In the genomic region with DNA sequence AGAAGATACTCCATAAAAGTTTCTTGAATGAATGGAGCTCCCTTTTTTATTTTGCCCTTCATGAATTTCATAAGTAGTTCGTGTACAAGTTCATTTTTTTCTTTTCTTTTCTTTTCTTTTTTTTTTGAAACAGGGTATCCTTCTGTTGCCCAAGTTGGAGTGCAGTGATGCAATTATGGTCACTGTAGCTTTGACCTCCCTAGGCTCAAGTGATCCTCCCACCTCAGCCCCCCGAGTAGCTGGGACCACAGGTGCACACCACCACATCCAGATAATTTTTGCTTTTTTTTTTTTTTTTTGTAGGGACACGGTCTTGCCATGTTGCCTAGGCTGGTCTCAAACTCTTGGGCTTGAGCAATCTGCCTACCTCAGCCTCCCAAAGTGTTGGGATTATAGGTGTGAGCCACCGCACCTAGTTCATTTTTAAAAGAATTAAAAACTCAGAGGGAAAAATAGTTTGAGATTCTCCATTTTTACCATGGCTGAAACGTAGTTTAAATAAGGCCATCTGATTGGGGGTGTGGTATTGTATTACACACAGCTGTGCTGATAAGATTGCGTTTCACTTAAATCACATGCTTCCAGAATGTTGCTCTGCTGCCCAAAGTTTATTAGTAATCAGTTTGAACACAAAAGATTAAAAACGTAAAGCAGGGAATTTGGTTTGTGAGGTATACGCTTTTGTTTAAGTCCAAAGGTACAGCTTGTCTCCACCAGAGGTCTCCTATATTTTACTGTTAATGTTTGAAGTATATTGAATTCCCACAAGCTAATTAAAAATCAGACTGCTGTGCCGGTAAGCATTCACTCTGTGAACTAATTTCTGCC, we compare ENCODE assay signal across 12 cellular contexts.
DNase-seq lines count a peak whose midpoint lies in the region; ATAC-seq and TF ChIP-seq lines count a peak whose summit lies in the region.
"Had no signal": no experiment of that assay in that cellular context is flagged by ENCODE, and none has a peak within 500 bp of the region (broad histone marks: within the 10 kb centered on the region; RNA-seq: fewer than 3 reads in every experiment).

No MANE protein-coding gene starts in this region.

- peak; percentile 27 for DNase-seq in DMS 273 treated with DMSO at 0.1 percent for 48 hours (lab: John Stamatoyannopoulos, UW)
- no peak for DNase-seq in OCI-LY7 (ENCODE audit: low spot score)
- DNase-seq in colonic mucosa: no peak
- no peak for DNase-seq in natural killer cell treated with Interleukin-12 subunit alpha and Interleukin-12 subunit beta and Interleukin-15 and Interleukin-18, amount 100 ng/mL, for 72 hours (ENCODE audit: low spot score)
- no peak for DNase-seq in retina
- DNase-seq in NCI-H1048 (lab: John Stamatoyannopoulos, UW): no peak
- no peak for DNase-seq in DMS53 (lab: John Stamatoyannopoulos, UW)
- DNase-seq: DMS79, NCI-H1417 treated with DMSO at 0.1 percent for 48 hours, RPMI8226 had no signal

- H3K9me3 Mint-ChIP-seq in natural killer cell treated with Interleukin-12 subunit alpha and Interleukin-12 subunit beta and Interleukin-15 and Interleukin-18, amount 100 ng/mL, for 72 hours: no peaks in the 10 kb centered on the region
- H3K9me3 Mint-ChIP-seq: central memory CD8-positive, alpha-beta T cell had no signal

- peak overlapping the region; percentile 90 to 100 for H3K27ac Mint-ChIP-seq in natural killer cell treated with Interleukin-12 subunit alpha and Interleukin-12 subunit beta and Interleukin-15 and Interleukin-18, amount 100 ng/mL, for 72 hours

- H3K36me3 ChIP-seq in OCI-LY7 (ENCODE audit: insufficient read depth, low read length): peaks cover 15% of the 10 kb centered on the region
- no peaks in the 10 kb centered on the region for H3K36me3 ChIP-seq in colonic mucosa

- peak overlapping the region; percentile 75 for H3K4me3 Mint-ChIP-seq in natural killer cell treated with Interleukin-12 subunit alpha and Interleukin-12 subunit beta and Interleukin-15 and Interleukin-18, amount 100 ng/mL, for 72 hours
- H3K4me3 Mint-ChIP-seq: central memory CD8-positive, alpha-beta T cell had no signal

- H2AFZ ChIP-seq in OCI-LY7 (ENCODE audit: low read length): no peak overlapping the region

- H3K9me2 ChIP-seq in OCI-LY7 (ENCODE audit: insufficient read depth, low read length): no peaks in the 10 kb centered on the region

- H3K27me3 ChIP-seq in colonic mucosa: no peaks in the 10 kb centered on the region

- H3K79me2 ChIP-seq in OCI-LY7 (ENCODE audit: insufficient read depth, low read depth, low read length): no peaks in the 10 kb centered on the region

- no peak overlapping the region for H3K4me2 ChIP-seq in OCI-LY7 (ENCODE audit: low read length)

- peaks cover 35% of the 10 kb centered on the region for H3K4me1 ChIP-seq in OCI-LY7 (ENCODE audit: insufficient read depth, low read length, poor library complexity, severe bottlenecking)
- H3K4me1 ChIP-seq in colonic mucosa: peaks cover 18% of the 10 kb centered on the region

- CTCF ChIA-PET in OCI-LY7 (lab: Charles Lee; ENCODE audit: unreplicated experiment): no interaction called here

- H3K36me3 Mint-ChIP-seq in natural killer cell treated with Interleukin-12 subunit alpha and Interleukin-12 subunit beta and Interleukin-15 and Interleukin-18, amount 100 ng/mL, for 72 hours: no peaks in the 10 kb centered on the region

- POLR2A ChIA-PET in OCI-LY7 (lab: Charles Lee): interaction anchor here (1.1 to 2.2 kb wide), 2 partner anchors 14 to 32 kb away, joined by 5 to 8 read pairs; no protein-coding TSS in a partner anchor

- H4K20me1 ChIP-seq in OCI-LY7 (ENCODE audit: insufficient read depth, low read length): no peaks in the 10 kb centered on the region

- no peak overlapping the region for H3K9ac ChIP-seq in colonic mucosa (ENCODE audit: low read depth in 2 of 2, low read length in 2 of 2)

- intact Hi-C loops in OCI-LY7 (cut with micrococcal nuclease; ENCODE audit: unreplicated experiment) (no loop called here), colonic mucosa (cut with DNase I) (loop anchor here (10.0 kb wide), 1 partner anchor 153 kb away; a partner anchor contains a TSS)

- H3K27ac ChIP-seq in OCI-LY7 (ENCODE audit: low read depth, low read length, poor library complexity, severe bottlenecking) (no peak overlapping the region), colonic mucosa (peak overlapping the region; percentile 54)

- peaks cover 0 to 3% of the 10 kb centered on the region in 2 donors for H3K27me3 Mint-ChIP-seq in natural killer cell treated with Interleukin-12 subunit alpha and Interleukin-12 subunit beta and Interleukin-15 and Interleukin-18, amount 100 ng/mL, for 72 hours
- H3K27me3 Mint-ChIP-seq: central memory CD8-positive, alpha-beta T cell had no signal

- peaks cover 71 to 72% of the 10 kb centered on the region in 2 donors for H3K4me1 Mint-ChIP-seq in natural killer cell treated with Interleukin-12 subunit alpha and Interleukin-12 subunit beta and Interleukin-15 and Interleukin-18, amount 100 ng/mL, for 72 hours (ENCODE audit: low read depth in 2 of 2)

- no TSS peak for BruUV-seq in OCI-LY7 (replicated peaks; lab: Mats Ljungman, UMichigan)

- TF ChIP-seq CTCF in OCI-LY7 (conservative IDR thresholded peaks at IDR 0.05; ENCODE audit: low read length): 0 out of 2 replicates have a peak, but pooled peaks have one; percentile 23
- TF ChIP-seq CTCF in colonic mucosa (IDR thresholded peaks at IDR 0.05): no peak

- H3K9me3 ChIP-seq in OCI-LY7 (ENCODE audit: low read length) (no peaks in the 10 kb centered on the region), colonic mucosa (no peaks in the 10 kb centered on the region)

- H3K4me3 ChIP-seq in OCI-LY7 (ENCODE audit: low read depth, low read length, poor library complexity, severe bottlenecking): no peak overlapping the region
- no peak overlapping the region for H3K4me3 ChIP-seq in colonic mucosa

- no peak for ATAC-seq in natural killer cell treated with Interleukin-12 subunit alpha and Interleukin-12 subunit beta and Interleukin-15 and Interleukin-18, amount 100 ng/mL, for 72 hours
- ATAC-seq in HG03457 (IDR thresholded peaks at IDR 0.05; ENCODE audit: unreplicated experiment): no peak
